Comparison of ENCODE assay signal across 8 cellular contexts in the genomic region with DNA sequence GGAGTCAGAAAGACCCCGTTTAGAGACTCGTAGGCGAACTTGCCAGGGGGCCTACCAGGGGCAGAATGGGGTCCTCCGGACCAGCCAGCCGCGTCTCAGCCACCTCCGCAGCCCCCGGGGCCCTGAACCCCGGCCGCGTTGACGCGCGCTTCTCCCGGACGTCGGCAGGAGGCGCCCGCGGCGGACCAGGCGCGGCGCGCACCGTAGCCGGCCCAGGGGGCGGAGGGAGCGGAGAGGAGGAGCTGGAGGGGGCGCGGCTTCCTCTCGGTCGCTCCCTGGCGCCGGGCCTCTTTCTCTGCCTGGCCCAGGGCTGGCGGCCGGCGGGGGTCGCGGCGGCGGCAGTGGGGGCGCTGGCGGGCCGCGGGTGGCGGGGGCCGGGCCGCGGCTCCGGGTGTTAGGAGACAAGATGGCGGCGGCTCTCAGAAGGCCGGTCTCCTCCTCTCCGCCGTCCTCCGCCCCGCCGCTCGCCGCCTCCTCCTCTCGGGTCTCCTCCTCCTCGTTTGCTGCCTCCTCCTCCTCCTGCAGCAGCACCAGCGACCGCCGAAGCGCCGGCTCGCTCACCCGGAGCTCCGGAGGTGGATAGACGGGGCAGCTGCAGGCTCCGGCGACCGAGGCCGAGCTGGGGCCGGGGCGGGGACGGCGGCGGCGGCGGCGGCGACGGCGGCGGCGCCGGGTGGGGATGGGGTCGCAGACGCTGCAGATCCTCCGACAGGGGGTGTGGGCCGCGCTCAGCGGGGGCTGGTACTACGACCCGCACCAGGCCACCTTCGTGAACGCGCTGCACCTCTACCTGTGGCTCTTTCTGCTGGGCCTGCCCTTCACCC. TPM values are rescaled to one million over a fixed set of nuclear protein-coding genes. Genes with fewer than 3 reads are reported as not detected.
A peak's percentile ranks its signal among the peaks of the same experiment; 100 is the strongest.
DNase-seq lines count a peak whose midpoint lies in the region; ATAC-seq and TF ChIP-seq lines count a peak whose summit lies in the region.

A gene (plus strand): TSS at position 288 of the 824 bp plus-strand sequence. CDS start 392 bp downstream, at position 680.

- H3K9me3 ChIP-seq in BLaER1 (no peaks in the 10 kb centered on the region), right lobe of liver (no peaks in the 10 kb centered on the region)

- 0 out of 2 replicates have a peak, but pooled peaks cover 6% of the 10 kb centered on the region for H3K36me3 ChIP-seq in BLaER1
- H3K36me3 ChIP-seq in right lobe of liver = no peaks in the 10 kb centered on the region

- peaks cover 42% of the 10 kb centered on the region for H4K20me1 ChIP-seq in BLaER1

- H3K9ac ChIP-seq in BLaER1 = peak within 1 kb of the TSS; percentile 87

- peak; percentile 82 to 92 (median 86) for TF ChIP-seq CTCF in right lobe of liver (IDR thresholded peaks at IDR 0.05)

- ATAC-seq in HG03457 (IDR thresholded peaks at IDR 0.05; ENCODE audit: unreplicated experiment) = peak; percentile 68
- ATAC-seq in right lobe of liver = peak; percentile 85 to 93 (median 86)

- DNase-seq in GM19240 (ENCODE audit: insufficient read length, low spot score) (peak; percentile 77), NCI-H748 (lab: John Stamatoyannopoulos, UW; ENCODE audit: unreplicated experiment) (peak; percentile 87), dermis microvascular lymphatic vessel endothelial cell (ENCODE audit: low read depth in 2 of 2) (peak; percentile 61 to 90), right lobe of liver (peak; percentile 93)
- peak; percentile 84 to 89 for DNase-seq in activated CD4-positive, alpha-beta T cell treated with anti-CD3 and anti-CD28 coated beads, Interleukin-2, amount 50 U/mL, for 4 hours
- peak; percentile 88 to 89 for DNase-seq in stimulated activated CD4-positive, alpha-beta T cell treated with anti-CD3 and anti-CD28 coated beads, Interleukin-4, amount 100 ng/mL, for 4 hours

- H3K4me3 ChIP-seq in BLaER1 (peak within 1 kb of the TSS; percentile 95), right lobe of liver (peak within 1 kb of the TSS; percentile 75 to 94 (median 90))

- WGBS in right lobe of liver (ENCODE audit: insufficient coverage, low coverage, low lambda C conversion rate, missing lambda C conversion rate) = 0% methylated on average over 9 of the region's 101 CpGs

- peak within 1 kb of the TSS; percentile 91 for H3K4me2 ChIP-seq in BLaER1

- peak; percentile 70 for TF ChIP-seq POLR2A in right lobe of liver (IDR thresholded peaks at IDR 0.05)

- peaks cover 25% of the 10 kb centered on the region for H3K4me1 ChIP-seq in BLaER1
- peaks cover 0 to 32% (median 10%) of the 10 kb centered on the region in 4 donors for H3K4me1 ChIP-seq in right lobe of liver

- H3K27me3 ChIP-seq in BLaER1 (no peaks in the 10 kb centered on the region), right lobe of liver (no peaks in the 10 kb centered on the region)

- intact Hi-C loops in right lobe of liver (cut with DNase I) = loop anchor here in 1 of 2 donors (5.0 kb wide), 1 partner anchor 85 kb away; no protein-coding TSS in a partner anchor

- H3K27ac ChIP-seq in BLaER1 (peak within 1 kb of the TSS; percentile 88), right lobe of liver (peak within 1 kb of the TSS; percentile 86 to 93 (median 92))

RNA-seq across cellular contexts. Expression of the gene that starts here (rescaled TPM):
- total RNA-seq in dermis microvascular lymphatic vessel endothelial cell (28.9 and 38.2 TPM in 2 replicates), right lobe of liver (10 to 100 TPM; 25.4 to 33.2 (median 29.3) TPM)

Comparison
In these comparisons a context has a peak if more than half of its experiments do, and no peak if none do; other contexts are left out.
1. Peak in every context shown above with its lines: DNase-seq, ATAC-seq, H3K4me3 ChIP-seq and H3K27ac ChIP-seq.